1 cellular context compared by ENCODE assay signal in genomic region chr6:113205563-113205962, GRCh38.
TF ChIP-seq lines count a peak whose summit lies in the region.

No MANE protein-coding gene starts in this region.

TF ChIP-seq in SK-N-SH treated with all-trans-retinoic acid at 6 μM for 48 hours, 23 proteins besides CTCF, POLR2A, EP300 and RAD21 (continued from another document):
- TF ChIP-seq, protein P1, sequence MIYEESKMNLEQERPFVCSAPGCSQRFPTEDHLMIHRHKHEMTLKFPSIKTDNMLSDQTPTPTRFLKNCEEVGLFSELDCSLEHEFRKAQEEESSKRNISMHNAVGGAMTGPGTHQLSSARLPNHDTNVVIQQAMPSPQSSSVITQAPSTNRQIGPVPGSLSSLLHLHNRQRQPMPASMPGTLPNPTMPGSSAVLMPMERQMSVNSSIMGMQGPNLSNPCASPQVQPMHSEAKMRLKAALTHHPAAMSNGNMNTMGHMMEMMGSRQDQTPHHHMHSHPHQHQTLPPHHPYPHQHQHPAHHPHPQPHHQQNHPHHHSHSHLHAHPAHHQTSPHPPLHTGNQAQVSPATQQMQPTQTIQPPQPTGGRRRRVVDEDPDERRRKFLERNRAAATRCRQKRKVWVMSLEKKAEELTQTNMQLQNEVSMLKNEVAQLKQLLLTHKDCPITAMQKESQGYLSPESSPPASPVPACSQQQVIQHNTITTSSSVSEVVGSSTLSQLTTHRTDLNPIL (CRISPR knock-in tag; IDR thresholded peaks at IDR 0.05; ENCODE audit: low read depth) = no peak
